Comparison of ENCODE assay signal across 27 cellular contexts in the genomic region with DNA sequence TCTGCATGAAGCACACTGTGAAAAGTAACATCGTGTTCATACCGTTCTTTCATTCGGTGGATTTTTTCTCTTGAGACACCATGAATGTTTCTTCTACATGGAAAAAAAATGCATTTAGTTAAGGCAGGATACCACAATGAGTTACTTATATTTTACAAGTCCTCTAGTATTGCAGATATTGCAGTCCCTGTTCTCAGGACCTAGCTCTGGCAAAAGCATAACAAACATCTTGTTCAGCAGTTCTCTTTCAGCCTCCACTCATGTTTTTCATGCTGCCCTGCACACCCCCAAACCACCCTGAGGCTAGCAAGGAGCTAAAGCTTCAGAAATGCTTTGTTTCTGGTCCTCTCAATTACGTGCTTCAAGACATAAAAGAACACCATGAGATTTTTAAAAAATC.
"Had no signal": no experiment of that assay in that cellular context is flagged by ENCODE, and none has a peak within 500 bp of the region (broad histone marks: within the 10 kb centered on the region; RNA-seq: fewer than 3 reads in every experiment).

No MANE protein-coding gene starts in this region.

- H3K4me1 ChIP-seq: colonic mucosa, esophagus muscularis mucosa, foreskin keratinocyte, heart right ventricle, lower lobe of right lung, psoas muscle, sigmoid colon, upper lobe of left lung had no signal

- H3K27ac ChIP-seq: colonic mucosa, esophagus muscularis mucosa, foreskin keratinocyte, heart right ventricle, lower lobe of right lung, psoas muscle, sigmoid colon, thoracic aorta, upper lobe of left lung had no signal

- H3K4me3 Mint-ChIP-seq: dendritic cell treated with granulocyte-macrophage colony-stimulating factor and Interleukin-4, amounts not matched to agents 40 ng/mL and 50 ng/mL, for 4 days; endodermal cell; immature natural killer cell; memory B cell; nephron; stimulated activated effector memory CD8-positive, alpha-beta T cell treated with anti-CD3 and anti-CD28 coated beads, Interleukin-12 subunit alpha, Interleukin-12 subunit beta, amount 100 ng/mL, for 72 hours had no signal

- DNase-seq: central memory CD4-positive, alpha-beta T cell; colonic mucosa; effector CD8-positive, alpha-beta T cell; endodermal cell; foreskin keratinocyte; glutamatergic neuron; heart right ventricle; hypothalamus; immature natural killer cell; left ventricle myocardium superior; lower lobe of right lung; posterior cingulate gyrus; psoas muscle; right cardiac atrium; sigmoid colon; stimulated activated CD4-positive, alpha-beta T cell treated with anti-CD3 and anti-CD28 coated beads, Interleukin-2, amount 100 ng/mL, for 24 hours; stimulated activated CD4-positive, alpha-beta T cell treated with anti-CD3 and anti-CD28 coated beads, Interleukin-4, amount 100 ng/mL, for 24 hours; stimulated activated naive CD4-positive, alpha-beta T cell treated with Interleukin-2 at 50 U/mL for 16 hours; substantia nigra; upper lobe of left lung had no signal

- H3K4me3 ChIP-seq: colonic mucosa, esophagus muscularis mucosa, heart right ventricle, lower lobe of right lung, psoas muscle, sigmoid colon, thoracic aorta, tibial nerve, upper lobe of left lung had no signal

- ATAC-seq: foreskin keratinocyte; heart right ventricle; left ventricle myocardium superior; lower lobe of right lung; psoas muscle; right cardiac atrium; stimulated activated effector memory CD8-positive, alpha-beta T cell treated with anti-CD3 and anti-CD28 coated beads, Interleukin-12 subunit alpha, Interleukin-12 subunit beta, amount 100 ng/mL, for 72 hours had no signal

- H3K27ac Mint-ChIP-seq: dendritic cell treated with granulocyte-macrophage colony-stimulating factor and Interleukin-4, amounts not matched to agents 40 ng/mL and 50 ng/mL, for 4 days; endodermal cell; memory B cell; nephron; stimulated activated effector memory CD8-positive, alpha-beta T cell treated with anti-CD3 and anti-CD28 coated beads, Interleukin-12 subunit alpha, Interleukin-12 subunit beta, amount 100 ng/mL, for 72 hours had no signal

- H3K9me3 ChIP-seq: colonic mucosa, esophagus muscularis mucosa, heart right ventricle, lower lobe of right lung, psoas muscle, sigmoid colon, thoracic aorta, tibial nerve, upper lobe of left lung had no signal

- H3K36me3 ChIP-seq: colonic mucosa, thoracic aorta had no signal

- H3K27me3 ChIP-seq: colonic mucosa, esophagus muscularis mucosa, foreskin keratinocyte, heart right ventricle, sigmoid colon, tibial nerve, upper lobe of left lung had no signal

- H3K27me3 Mint-ChIP-seq: dendritic cell treated with granulocyte-macrophage colony-stimulating factor and Interleukin-4, amounts not matched to agents 40 ng/mL and 50 ng/mL, for 4 days; memory B cell had no signal

- H3K9me3 Mint-ChIP-seq: dendritic cell treated with granulocyte-macrophage colony-stimulating factor and Interleukin-4, amounts not matched to agents 40 ng/mL and 50 ng/mL, for 4 days; endodermal cell; immature natural killer cell; memory B cell; nephron; stimulated activated effector memory CD8-positive, alpha-beta T cell treated with anti-CD3 and anti-CD28 coated beads, Interleukin-12 subunit alpha, Interleukin-12 subunit beta, amount 100 ng/mL, for 72 hours had no signal

- H3K4me1 Mint-ChIP-seq: endodermal cell, immature natural killer cell, nephron had no signal
